In genomic region chr20:32447136-32448027, GRCh38 we compare ENCODE assay signal across 13 cellular contexts.
A peak's percentile ranks its signal among the peaks of the same experiment; 100 is the strongest.
DNase-seq lines count a peak whose midpoint lies in the region; ATAC-seq, FAIRE-seq and TF ChIP-seq lines count a peak whose summit lies in the region.
"Had no signal": no experiment of that assay in that cellular context is flagged by ENCODE, and none has a peak within 500 bp of the region (broad histone marks: within the 10 kb centered on the region; RNA-seq: fewer than 3 reads in every experiment).

No MANE protein-coding gene starts in this region.

- WGBS in right cardiac atrium: 80% methylated on average over 22 of the region's 22 CpGs

- H3K36me3 Mint-ChIP-seq in naive thymus-derived CD8-positive, alpha-beta T cell: peaks cover 0 to 70% (median 0%) of the 10 kb centered on the region in 3 donors

- H3K27ac ChIP-seq in right cardiac atrium (ENCODE audit: low read length): no peak overlapping the region
- H3K27ac ChIP-seq in cingulate gyrus (ENCODE audit: low read depth, low read length): peak overlapping the region; percentile 69
- H3K27ac ChIP-seq in A673 (ENCODE audit: low read depth, low read length, poor library complexity, severe bottlenecking): no peak overlapping the region
- H3K27ac ChIP-seq: foreskin keratinocyte had no signal

- H3K27me3 Mint-ChIP-seq in naive thymus-derived CD8-positive, alpha-beta T cell: no peaks in the 10 kb centered on the region

- H3K27me3 ChIP-seq in right cardiac atrium (ENCODE audit: control insufficient read depth, insufficient read depth): no peaks in the 10 kb centered on the region
- no peaks in the 10 kb centered on the region for H3K27me3 ChIP-seq in A673 (replicated peaks; ENCODE audit: insufficient read depth, low read depth, low read length, poor library complexity)

- no peaks in the 10 kb centered on the region for H3K9me3 Mint-ChIP-seq in naive thymus-derived CD8-positive, alpha-beta T cell

- peak overlapping the region; percentile 36 to 93 (median 85) for H3K27ac Mint-ChIP-seq in naive thymus-derived CD8-positive, alpha-beta T cell

- intact Hi-C loops in cardiac septum (cut with DNase I): no loop called here
- intact Hi-C loops in right cardiac atrium (cut with DNase I): no loop called here
- intact Hi-C loops in A673 (cut with micrococcal nuclease; ENCODE audit: unreplicated experiment): no loop called here

- H3K36me3 ChIP-seq in A673 (ENCODE audit: insufficient read depth, low read length, poor library complexity, severe bottlenecking): no peaks in the 10 kb centered on the region

- peak overlapping the region in 1 of 10 donors; percentile 38 for H3K4me3 Mint-ChIP-seq in naive thymus-derived CD8-positive, alpha-beta T cell

- CTCF ChIA-PET in A673 (lab: Charles Lee): interaction anchor here (0.6 kb wide), 1 partner anchor 89 kb away, joined by 3 read pairs; the partner anchor contains the start of gene ASXL1

- no TSS peak for BruUV-seq in A673 (replicated peaks; lab: Mats Ljungman, UMichigan)

- no peak for FAIRE-seq in RCC 7860 (lab: Jason Lieb, UNC)
- FAIRE-seq: GM18507 had no signal

- no peaks in the 10 kb centered on the region for H3K9me3 ChIP-seq in right cardiac atrium (ENCODE audit: control insufficient read depth, low read length)
- H3K9me3 ChIP-seq in A673 (ENCODE audit: low read depth, low read length, poor library complexity, severe bottlenecking): no peaks in the 10 kb centered on the region

- TF ChIP-seq CTCF in A673 (conservative IDR thresholded peaks at IDR 0.05; ENCODE audit: low read depth, low read length): no peak

- peaks cover 4% of the 10 kb centered on the region for H3K4me1 ChIP-seq in right cardiac atrium (ENCODE audit: control insufficient read depth, insufficient read depth, low read length)
- H3K4me1 ChIP-seq in A673 (ENCODE audit: insufficient read depth, low read length, poor library complexity, severe bottlenecking): no peaks in the 10 kb centered on the region
- H3K4me1 ChIP-seq: foreskin keratinocyte had no signal

- POLR2A ChIA-PET in naive thymus-derived CD8-positive, alpha-beta T cell (lab: Charles Lee): interaction anchor here (0.6 to 0.7 kb wide), 2 partner anchors 12 to 38 kb away, joined by 3 read pairs; no protein-coding TSS in a partner anchor
- POLR2A ChIA-PET in A673 (lab: Charles Lee; ENCODE audit: low non-redundant PET): no interaction called here

- H3K4me3 ChIP-seq in right cardiac atrium (ENCODE audit: low read length) (no peak overlapping the region), A673 (ENCODE audit: low read depth, low read length, poor library complexity, severe bottlenecking) (no peak overlapping the region)

- ATAC-seq in right cardiac atrium: no peak
- ATAC-seq in naive thymus-derived CD8-positive, alpha-beta T cell: no peak
- ATAC-seq: foreskin keratinocyte had no signal

- DNase-seq in cardiac septum (ENCODE audit: low spot score): peak; percentile 50
- no peak for DNase-seq in right cardiac atrium
- no peak for DNase-seq in naive thymus-derived CD8-positive, alpha-beta T cell
- DNase-seq in DMS153 treated with DMSO at 0.1 percent for 48 hours (lab: John Stamatoyannopoulos, UW; ENCODE audit: unreplicated experiment): no peak
- DNase-seq in RCC 7860 (ENCODE audit: low spot score): no peak
- DNase-seq in A673 (ENCODE audit: low spot score): no peak
- no peak for DNase-seq in hypothalamus (lab: John Stamatoyannopoulos, UW)
- DNase-seq: activated CD4-positive, alpha-beta T cell treated with anti-CD3 and anti-CD28 coated beads, Interleukin-2, amount 50 U/mL, for 1 hour; foreskin keratinocyte; H7; OCI-M1 had no signal

- peaks cover 34 to 66% (median 47%) of the 10 kb centered on the region in 4 donors for H3K4me1 Mint-ChIP-seq in naive thymus-derived CD8-positive, alpha-beta T cell
